In the genomic region with DNA sequence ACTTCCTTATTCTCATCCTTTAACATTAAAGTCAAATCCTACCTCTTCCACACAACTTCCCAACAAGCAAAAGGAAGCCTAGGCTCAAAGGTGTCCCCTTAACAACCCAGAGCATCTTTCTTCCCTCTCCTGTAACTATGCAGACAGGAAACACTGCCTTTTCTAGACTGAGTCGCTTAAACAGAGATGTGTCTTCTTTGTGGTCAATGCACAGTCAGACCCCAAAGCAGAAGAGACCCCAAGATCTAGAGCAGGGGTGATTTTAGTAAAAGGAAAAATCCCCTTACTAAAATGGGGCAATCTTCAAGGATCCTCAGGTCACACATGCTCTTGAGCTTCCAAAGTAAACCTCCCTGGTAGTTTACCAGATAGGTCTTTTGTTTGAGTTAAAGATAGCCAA, we compare ENCODE assay signal across 21 cellular contexts.
DNase-seq lines count a peak whose midpoint lies in the region; ATAC-seq and TF ChIP-seq lines count a peak whose summit lies in the region.
"Had no signal": no experiment of that assay in that cellular context is flagged by ENCODE, and none has a peak within 500 bp of the region (broad histone marks: within the 10 kb centered on the region; RNA-seq: fewer than 3 reads in every experiment).

No MANE protein-coding gene starts in this region.

- no peak overlapping the region for H3K18ac ChIP-seq in neuronal stem cell (ENCODE audit: low read length)

- H3K4me2 ChIP-seq in SK-N-SH = no peak overlapping the region
- H3K4me2 ChIP-seq in neuronal stem cell (ENCODE audit: insufficient read depth, low read length, poor library complexity, severe bottlenecking) = no peak overlapping the region

- H3K4me3 Mint-ChIP-seq in IgD-negative memory B cell = peak overlapping the region in 1 of 4 donors; percentile 83
- H3K4me3 Mint-ChIP-seq: CD14-positive monocyte had no signal

- no peak overlapping the region for H2BK5ac ChIP-seq in neuronal stem cell (ENCODE audit: low read length)

- peak overlapping the region in 2 of 3 donors; percentile 35 to 79 for H3K27ac Mint-ChIP-seq in IgD-negative memory B cell
- H3K27ac Mint-ChIP-seq: activated T-helper 1 cell treated with anti-CD3 and anti-CD28 coated beads, Interleukin-12 subunit alpha, Interleukin-12 subunit beta, Interleukin-2, Interleukin-4 antibody, amounts not matched to agents 30 ng/mL and 10 ng/mL and 1 ng/mL, durations not matched to agents 14 hours and 24 hours and 36 hours; T-helper 1 cell treated with Interleukin-12 subunit alpha and Interleukin-12 subunit beta and Interleukin-4 antibody, amounts not matched to agents 30 μg/mL and 1 μg/mL, for 36 hours had no signal

- no peak overlapping the region for H4K8ac ChIP-seq in neuronal stem cell (ENCODE audit: low read depth, low read length)

- H3K27ac ChIP-seq in SK-N-SH (ENCODE audit: low read depth in 2 of 2, low read length in 1 of 2) (peak overlapping the region in 1 of 2 experiments; percentile 99; a peak in 2 of 4 replicates), cingulate gyrus (ENCODE audit: low read depth, low read length) (peak overlapping the region; percentile 10), neuronal stem cell (replicated peaks; ENCODE audit: low read length) (no peak overlapping the region)
- H3K27ac ChIP-seq: 22Rv1, GM23248, left ventricle myocardium inferior, pancreas had no signal

- H4K91ac ChIP-seq in neuronal stem cell (ENCODE audit: low read depth, low read length, poor library complexity) = no peak overlapping the region

- peaks cover 4 to 30% of the 10 kb centered on the region in 2 experiments for H3K36me3 ChIP-seq in SK-N-SH (replicated peaks in 1 of 2; ENCODE audit: control insufficient read depth in 1 of 2, insufficient read depth in 2 of 2, low read length in 1 of 2)
- peaks cover 0 to under 1% of the 10 kb centered on the region in 2 donors for H3K36me3 ChIP-seq in neuronal stem cell (replicated peaks in 1 of 2; ENCODE audit: control insufficient read depth in 2 of 2, insufficient read depth in 2 of 2, low read length in 2 of 2)
- H3K36me3 ChIP-seq: pancreas had no signal

- peaks cover 19 to 82% of the 10 kb centered on the region in 2 experiments for H3K4me1 ChIP-seq in SK-N-SH (ENCODE audit: control insufficient read depth in 1 of 2, insufficient read depth in 2 of 2, low read depth in 1 of 2, low read length in 1 of 2)
- peaks cover 46 to 53% of the 10 kb centered on the region in 2 donors for H3K4me1 ChIP-seq in neuronal stem cell (ENCODE audit: control insufficient read depth in 2 of 2, insufficient read depth in 1 of 2, low read depth in 1 of 2, low read length in 2 of 2)

- H3K27me3 Mint-ChIP-seq in IgD-negative memory B cell = peaks cover 2% of the 10 kb centered on the region

- H3K9me2 ChIP-seq in SK-N-SH = no peaks in the 10 kb centered on the region

- DNase-seq in SK-N-SH (no peak), neuronal stem cell (ENCODE audit: low spot score) (no peak), NCI-H524 treated with DMSO at 0.1 percent for 48 hours (lab: John Stamatoyannopoulos, UW) (no peak), HK-2 (ENCODE audit: unreplicated experiment) (no peak), DMS53 treated with DMSO at 0.1 percent for 48 hours (lab: John Stamatoyannopoulos, UW; ENCODE audit: unreplicated experiment) (no peak)
- DNase-seq: DMS 273 treated with DMSO at 0.1 percent for 48 hours; GM23248; left ventricle myocardium inferior; MV-4-11; NCI-H1436 treated with DMSO at 0.1 percent for 48 hours; NCI-H345; NCI-H774; pancreas; stimulated activated CD4-positive, alpha-beta T cell treated with anti-CD3 and anti-CD28 coated beads, Interleukin-2, amount 100 ng/mL, for 24 hours had no signal

- no peak overlapping the region for H3K14ac ChIP-seq in neuronal stem cell (ENCODE audit: low read length)

- no peak overlapping the region for H3K4ac ChIP-seq in neuronal stem cell (ENCODE audit: low read length)

- H3K9me3 Mint-ChIP-seq in IgD-negative memory B cell = no peaks in the 10 kb centered on the region
- H3K9me3 Mint-ChIP-seq: activated T-helper 1 cell treated with anti-CD3 and anti-CD28 coated beads, Interleukin-12 subunit alpha, Interleukin-12 subunit beta, Interleukin-2, Interleukin-4 antibody, amounts not matched to agents 30 ng/mL and 10 ng/mL and 1 ng/mL, durations not matched to agents 14 hours and 24 hours and 36 hours; T-helper 1 cell treated with Interleukin-12 subunit alpha and Interleukin-12 subunit beta and Interleukin-4 antibody, amounts not matched to agents 30 μg/mL and 1 μg/mL, for 36 hours had no signal

- peak overlapping the region; percentile 5 for H2AK5ac ChIP-seq in neuronal stem cell (ENCODE audit: low read depth, low read length)

- no peaks in the 10 kb centered on the region for H3K36me3 Mint-ChIP-seq in IgD-negative memory B cell

- TF ChIP-seq RAD21 in SK-N-SH (IDR thresholded peaks at IDR 0.05; ENCODE audit: low read length) = no peak

- no peaks in the 10 kb centered on the region for H4K20me1 ChIP-seq in SK-N-SH (ENCODE audit: insufficient read depth)

- H3K27me3 ChIP-seq in SK-N-SH (ENCODE audit: insufficient read depth) = no peaks in the 10 kb centered on the region
- H3K27me3 ChIP-seq in neuronal stem cell (ENCODE audit: control insufficient read depth in 3 of 3, insufficient read depth in 3 of 3, low read depth in 1 of 3, low read length in 3 of 3) = no peaks in the 10 kb centered on the region
- H3K27me3 ChIP-seq: pancreas had no signal

- H3K9me3 ChIP-seq in SK-N-SH (no peaks in the 10 kb centered on the region), neuronal stem cell (replicated peaks in 1 of 2; ENCODE audit: control insufficient read depth in 2 of 2, insufficient read depth in 1 of 2, low read depth in 1 of 2, low read length in 2 of 2) (no peaks in the 10 kb centered on the region)
- H3K9me3 ChIP-seq: left ventricle myocardium inferior, pancreas had no signal

- H2AFZ ChIP-seq in SK-N-SH (ENCODE audit: low read depth) (no peak overlapping the region), neuronal stem cell (ENCODE audit: low read length) (no peak overlapping the region)
- H2AFZ ChIP-seq: GM23248 had no signal

- no peak overlapping the region for H2BK12ac ChIP-seq in neuronal stem cell (ENCODE audit: low read length)

- H3K79me1 ChIP-seq in neuronal stem cell (ENCODE audit: low read depth, low read length) = peaks cover 3% of the 10 kb centered on the region

- TF ChIP-seq CTCF in SK-N-SH (IDR thresholded peaks at IDR 0.05) = no peak

- ATAC-seq in SK-N-SH treated with all-trans-retinoic acid at 6 μM for 48 hours = no peak
- ATAC-seq: pancreas had no signal

- H3K4me1 Mint-ChIP-seq in IgD-negative memory B cell = peaks cover 3 to 18% (median 14%) of the 10 kb centered on the region in 3 donors

- no peak overlapping the region for H2BK15ac ChIP-seq in neuronal stem cell (ENCODE audit: low read length)

- 88% methylated on average over 1 of the region's 1 CpG for WGBS in SK-N-SH (ENCODE audit: low lambda C conversion rate)
- WGBS in neuronal stem cell (ENCODE audit: extremely low coverage in 2 of 2, insufficient read length in 2 of 2, insufficient replicate concordance in 1 of 2), 2 donors = no CpG with 5 or more reads among the region's 1 CpG

- H3K79me2 ChIP-seq in SK-N-SH (ENCODE audit: insufficient read depth) = no peaks in the 10 kb centered on the region

- POLR2A ChIA-PET in SK-N-SH (lab: Yijun Ruan, JAX) = no interaction called here

- no peak for TF ChIP-seq EP300 in SK-N-SH (IDR thresholded peaks at IDR 0.05; ENCODE audit: borderline replicate concordance in 1 of 2, low read depth in 1 of 2, low read length in 1 of 2)

- H3K9ac ChIP-seq in SK-N-SH (no peak overlapping the region), neuronal stem cell (ENCODE audit: low read depth, low read length, poor library complexity) (no peak overlapping the region)
- H3K9ac ChIP-seq: GM23248 had no signal

- CTCF ChIA-PET in SK-N-SH (lab: Yijun Ruan, JAX) = interaction anchor here (1.6 kb wide), 2 partner anchors 54 to 107 kb away, joined by 3 to 4 read pairs; no protein-coding TSS in a partner anchor

- H3K4me3 ChIP-seq in SK-N-SH (ENCODE audit: low read depth in 2 of 2, low read length in 1 of 2) (no peak overlapping the region), neuronal stem cell (ENCODE audit: low read length in 2 of 2) (no peak overlapping the region)
- H3K4me3 ChIP-seq: GM23248, left ventricle myocardium inferior, pancreas had no signal

- H2BK120ac ChIP-seq in neuronal stem cell (ENCODE audit: low read depth, low read length) = no peak overlapping the region

- no peak overlapping the region for H3K23ac ChIP-seq in neuronal stem cell (ENCODE audit: low read depth, low read length, poor library complexity)

- no peaks in the 10 kb centered on the region for H3F3A ChIP-seq in SK-N-SH (replicated peaks; ENCODE audit: insufficient read depth)

TF ChIP-seq in SK-N-SH, 30 proteins besides CTCF, POLR2A, EP300 and RAD21 (continues in another document):
- TF ChIP-seq, protein P1, sequence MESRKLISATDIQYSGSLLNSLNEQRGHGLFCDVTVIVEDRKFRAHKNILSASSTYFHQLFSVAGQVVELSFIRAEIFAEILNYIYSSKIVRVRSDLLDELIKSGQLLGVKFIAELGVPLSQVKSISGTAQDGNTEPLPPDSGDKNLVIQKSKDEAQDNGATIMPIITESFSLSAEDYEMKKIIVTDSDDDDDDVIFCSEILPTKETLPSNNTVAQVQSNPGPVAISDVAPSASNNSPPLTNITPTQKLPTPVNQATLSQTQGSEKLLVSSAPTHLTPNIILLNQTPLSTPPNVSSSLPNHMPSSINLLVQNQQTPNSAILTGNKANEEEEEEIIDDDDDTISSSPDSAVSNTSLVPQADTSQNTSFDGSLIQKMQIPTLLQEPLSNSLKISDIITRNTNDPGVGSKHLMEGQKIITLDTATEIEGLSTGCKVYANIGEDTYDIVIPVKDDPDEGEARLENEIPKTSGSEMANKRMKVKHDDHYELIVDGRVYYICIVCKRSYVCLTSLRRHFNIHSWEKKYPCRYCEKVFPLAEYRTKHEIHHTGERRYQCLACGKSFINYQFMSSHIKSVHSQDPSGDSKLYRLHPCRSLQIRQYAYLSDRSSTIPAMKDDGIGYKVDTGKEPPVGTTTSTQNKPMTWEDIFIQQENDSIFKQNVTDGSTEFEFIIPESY (IDR thresholded peaks at IDR 0.05; ENCODE audit: borderline replicate concordance, low read depth) = no peak

TF ChIP-seq in SK-N-SH treated with all-trans-retinoic acid at 6 μM for 48 hours, 23 proteins besides CTCF, POLR2A, EP300 and RAD21 (continues in another document):
- TF ChIP-seq GLIS3 (CRISPR knock-in tag; IDR thresholded peaks at IDR 0.05) (no peak), SNAI2 (CRISPR knock-in tag; IDR thresholded peaks at IDR 0.05) (no peak), CREB5 (CRISPR knock-in tag; IDR thresholded peaks at IDR 0.05; ENCODE audit: low read depth) (no peak)
